In genomic region chr11:110356769-110357671, GRCh38 we compare ENCODE assay signal across 11 cellular contexts.
DNase-seq lines count a peak whose midpoint lies in the region; ATAC-seq and TF ChIP-seq lines count a peak whose summit lies in the region.
"Had no signal": no experiment of that assay in that cellular context is flagged by ENCODE, and none has a peak within 500 bp of the region (broad histone marks: within the 10 kb centered on the region; RNA-seq: fewer than 3 reads in every experiment).

No MANE protein-coding gene starts in this region.

- H3K9me3 ChIP-seq in HEK293 (ENCODE audit: control insufficient read depth, insufficient read depth, low read depth, low read length) = no peaks in the 10 kb centered on the region
- H3K9me3 ChIP-seq in adipocyte (ENCODE audit: control insufficient read depth, low read length) = no peaks in the 10 kb centered on the region
- no peaks in the 10 kb centered on the region for H3K9me3 ChIP-seq in left lung

- H3K27me3 ChIP-seq in adipocyte (replicated peaks; ENCODE audit: control insufficient read depth, insufficient read depth, low read length) (no peaks in the 10 kb centered on the region), left lung (no peaks in the 10 kb centered on the region)

- no peak overlapping the region for H3K9ac ChIP-seq in adipocyte (ENCODE audit: low read length)

- intact Hi-C loops in left lung (cut with DNase I) = no loop called here

- H3K27ac ChIP-seq in HEK293 (ENCODE audit: extremely low read depth, low read depth, low read length) (no peak overlapping the region), left lung (peak overlapping the region in 1 of 2 donors; percentile 18)

- DNase-seq in AG08395 (ENCODE audit: low spot score) = peak; percentile 49
- peak; percentile 61 for DNase-seq in adipocyte (ENCODE audit: low read depth)
- DNase-seq in left lung = no peak
- DNase-seq in NCI-H2196 (lab: John Stamatoyannopoulos, UW; ENCODE audit: unreplicated experiment) = no peak
- no peak for DNase-seq in activated effector memory CD4-positive, alpha-beta T cell treated with Interleukin-2 at 50 U/mL for 16 hours
- DNase-seq: effector memory CD4-positive, alpha-beta T cell; left colon; MM.1S had no signal

- ATAC-seq in left lung (peak; percentile 52), GM21786 (IDR thresholded peaks at IDR 0.05; ENCODE audit: unreplicated experiment) (no peak), GM21576 (IDR thresholded peaks at IDR 0.05; ENCODE audit: unreplicated experiment) (no peak)
- ATAC-seq: left colon had no signal

- H3K4me3 ChIP-seq in HEK293 (ENCODE audit: low read depth, low read length) (no peak overlapping the region), adipocyte (ENCODE audit: low read length) (peak overlapping the region; percentile 44), left lung (no peak overlapping the region)

- no peaks in the 10 kb centered on the region for H3K36me3 ChIP-seq in HEK293 (ENCODE audit: control insufficient read depth in 2 of 2, insufficient read depth in 1 of 2, low read length in 2 of 2)
- H3K36me3 ChIP-seq in adipocyte (ENCODE audit: control insufficient read depth, insufficient read depth, low read length, severe bottlenecking) = no peaks in the 10 kb centered on the region
- H3K36me3 ChIP-seq in left lung = no peaks in the 10 kb centered on the region

- no peaks in the 10 kb centered on the region for H3K4me1 ChIP-seq in HEK293 (ENCODE audit: control insufficient read depth, insufficient read depth, low read length)
- H3K4me1 ChIP-seq in adipocyte (ENCODE audit: control insufficient read depth, insufficient read depth, low read length) = peaks cover 13% of the 10 kb centered on the region
- no peaks in the 10 kb centered on the region for H3K4me1 ChIP-seq in left lung

- CTCF ChIA-PET in HEK293 (lab: Yijun Ruan, JAX) = interaction anchor here (0.6 to 1.0 kb wide), 2 partner anchors 20 to 21 kb away, joined by 3 read pairs; no protein-coding TSS in a partner anchor

- POLR2A ChIA-PET in HEK293 (lab: Yijun Ruan, JAX) = interaction anchor here (0.6 kb wide), 1 partner anchor 50 kb away, joined by 10 read pairs; no protein-coding TSS in a partner anchor

- no peak for TF ChIP-seq CTCF in HEK293 (tag by site-specific recombination; IDR thresholded peaks at IDR 0.05)
- TF ChIP-seq CTCF in left lung (IDR thresholded peaks at IDR 0.05) = no peak

TF ChIP-seq in HEK293, 187 proteins besides CTCF, POLR2A, EP300 and RAD21:
- peak; percentile 60; the same call in 1 of the 2 replicates for TF ChIP-seq SP7 (tag by site-specific recombination; IDR thresholded peaks at IDR 0.05)
- TF ChIP-seq, protein P1, sequence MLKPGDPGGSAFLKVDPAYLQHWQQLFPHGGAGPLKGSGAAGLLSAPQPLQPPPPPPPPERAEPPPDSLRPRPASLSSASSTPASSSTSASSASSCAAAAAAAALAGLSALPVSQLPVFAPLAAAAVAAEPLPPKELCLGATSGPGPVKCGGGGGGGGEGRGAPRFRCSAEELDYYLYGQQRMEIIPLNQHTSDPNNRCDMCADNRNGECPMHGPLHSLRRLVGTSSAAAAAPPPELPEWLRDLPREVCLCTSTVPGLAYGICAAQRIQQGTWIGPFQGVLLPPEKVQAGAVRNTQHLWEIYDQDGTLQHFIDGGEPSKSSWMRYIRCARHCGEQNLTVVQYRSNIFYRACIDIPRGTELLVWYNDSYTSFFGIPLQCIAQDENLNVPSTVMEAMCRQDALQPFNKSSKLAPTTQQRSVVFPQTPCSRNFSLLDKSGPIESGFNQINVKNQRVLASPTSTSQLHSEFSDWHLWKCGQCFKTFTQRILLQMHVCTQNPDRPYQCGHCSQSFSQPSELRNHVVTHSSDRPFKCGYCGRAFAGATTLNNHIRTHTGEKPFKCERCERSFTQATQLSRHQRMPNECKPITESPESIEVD (tag by site-specific recombination; IDR thresholded peaks at IDR 0.05) = peak; percentile 90
- TF ChIP-seq MEIS1 (CRISPR knock-in tag; IDR thresholded peaks at IDR 0.05; ENCODE audit: borderline replicate concordance) = peak; percentile 62
- TF ChIP-seq, protein P2, sequence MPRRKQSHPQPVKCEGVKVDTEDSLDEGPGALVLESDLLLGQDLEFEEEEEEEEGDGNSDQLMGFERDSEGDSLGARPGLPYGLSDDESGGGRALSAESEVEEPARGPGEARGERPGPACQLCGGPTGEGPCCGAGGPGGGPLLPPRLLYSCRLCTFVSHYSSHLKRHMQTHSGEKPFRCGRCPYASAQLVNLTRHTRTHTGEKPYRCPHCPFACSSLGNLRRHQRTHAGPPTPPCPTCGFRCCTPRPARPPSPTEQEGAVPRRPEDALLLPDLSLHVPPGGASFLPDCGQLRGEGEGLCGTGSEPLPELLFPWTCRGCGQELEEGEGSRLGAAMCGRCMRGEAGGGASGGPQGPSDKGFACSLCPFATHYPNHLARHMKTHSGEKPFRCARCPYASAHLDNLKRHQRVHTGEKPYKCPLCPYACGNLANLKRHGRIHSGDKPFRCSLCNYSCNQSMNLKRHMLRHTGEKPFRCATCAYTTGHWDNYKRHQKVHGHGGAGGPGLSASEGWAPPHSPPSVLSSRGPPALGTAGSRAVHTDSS (tag by site-specific recombination; IDR thresholded peaks at IDR 0.05) = no peak
- no peak for TF ChIP-seq ZNF629 (tag by site-specific recombination; IDR thresholded peaks at IDR 0.05)
TF ChIP-seq in HEK293: peak in this region for 3.

Comparison
In these comparisons a context has a peak if more than half of its experiments do, and no peak if none do; other contexts are left out.
1. DNase-seq: peak in AG08395 (single experiment) and adipocyte (single experiment); none in left lung (0 of 2), NCI-H2196 (single experiment) and activated effector memory CD4-positive, alpha-beta T cell treated with Interleukin-2 at 50 U/mL for 16 hours (single experiment).